In the genomic region with DNA sequence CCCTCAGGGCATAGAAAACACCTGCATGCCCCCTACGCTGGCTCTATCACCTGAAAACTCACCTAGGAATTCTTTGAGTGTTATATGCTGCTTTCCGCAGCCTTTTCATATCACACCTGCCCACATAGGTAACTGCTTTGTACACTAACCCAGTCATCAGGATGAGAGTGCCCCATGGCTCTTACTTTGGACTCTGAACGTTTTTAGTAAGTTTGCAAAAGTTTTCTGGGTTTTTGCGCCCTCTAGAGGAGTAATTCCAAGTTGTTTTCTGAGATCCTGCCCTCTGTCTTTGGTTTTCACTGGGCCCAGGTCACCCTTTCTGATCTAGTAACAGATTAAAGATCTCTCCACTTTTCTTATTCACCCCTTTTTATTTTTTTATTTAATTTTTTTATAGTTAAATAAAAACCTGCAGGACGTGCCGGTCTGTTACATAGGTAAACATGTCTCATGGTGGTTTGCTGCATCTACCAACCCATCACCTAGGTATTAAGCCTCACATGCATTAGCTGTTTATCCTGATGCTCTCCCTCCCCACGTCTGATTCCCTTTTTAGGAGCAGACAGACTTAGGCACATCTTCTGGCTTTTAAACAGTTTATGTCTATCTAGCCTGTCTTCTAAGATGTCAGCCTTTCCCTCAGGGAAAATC, we compare ENCODE assay signal across 9 cellular contexts.
DNase-seq lines count a peak whose midpoint lies in the region; ATAC-seq and TF ChIP-seq lines count a peak whose summit lies in the region.
"Had no signal": no experiment of that assay in that cellular context is flagged by ENCODE, and none has a peak within 500 bp of the region (broad histone marks: within the 10 kb centered on the region; RNA-seq: fewer than 3 reads in every experiment).

No MANE protein-coding gene starts in this region.

- peaks cover 0 to 3% (median 0%) of the 10 kb centered on the region in 4 donors for H3K27me3 ChIP-seq in esophagus squamous epithelium
- H3K27me3 ChIP-seq: SJSA1 had no signal

- H3K27me3 Mint-ChIP-seq in progenitor cell of endocrine pancreas = no peaks in the 10 kb centered on the region

- no peak for TF ChIP-seq POLR2A in esophagus squamous epithelium (IDR thresholded peaks at IDR 0.05)

- H3K36me3 Mint-ChIP-seq in progenitor cell of endocrine pancreas (ENCODE audit: insufficient read depth) = no peaks in the 10 kb centered on the region

- DNase-seq in AG20443 (ENCODE audit: low spot score) (peak; percentile 46), OCI-M1 (lab: John Stamatoyannopoulos, UW) (peak; percentile 80), esophagus squamous epithelium (lab: John Stamatoyannopoulos, UW) (no peak), progenitor cell of endocrine pancreas (ENCODE audit: low spot score, unreplicated experiment) (no peak), DMS79 treated with DMSO at 0.1 percent for 48 hours (lab: John Stamatoyannopoulos, UW) (no peak)

- TF ChIP-seq CTCF in GM12872 (IDR thresholded peaks at IDR 0.05; ENCODE audit: insufficient read depth, low read depth, low read length) (peak; percentile 72), esophagus squamous epithelium (IDR thresholded peaks at IDR 0.05) (peak; percentile 34 to 58 (median 50)), progenitor cell of endocrine pancreas (IDR thresholded peaks at IDR 0.05; ENCODE audit: unreplicated experiment) (peak; percentile 86)

- peaks cover 1% of the 10 kb centered on the region for H3K4me1 Mint-ChIP-seq in progenitor cell of endocrine pancreas (ENCODE audit: low read depth)

- H3K9me3 ChIP-seq in esophagus squamous epithelium = no peaks in the 10 kb centered on the region
- H3K9me3 ChIP-seq: SJSA1 had no signal

- intact Hi-C loops in esophagus squamous epithelium (cut with DNase I) = no loop called here

- H3K9me3 Mint-ChIP-seq in progenitor cell of endocrine pancreas (ENCODE audit: low read depth) = no peaks in the 10 kb centered on the region

- no peak overlapping the region for H3K4me3 Mint-ChIP-seq in progenitor cell of endocrine pancreas (ENCODE audit: low read depth)

- H3K4me1 ChIP-seq in esophagus squamous epithelium = no peaks in the 10 kb centered on the region
- H3K4me1 ChIP-seq: SJSA1 had no signal

- 30 to 34% methylated on average over 7 of the region's 7 CpGs for WGBS in esophagus squamous epithelium, 2 donors

- no peak overlapping the region for H3K27ac ChIP-seq in esophagus squamous epithelium
- H3K27ac ChIP-seq: SJSA1 had no signal

- H3K36me3 ChIP-seq in esophagus squamous epithelium = no peaks in the 10 kb centered on the region
- H3K36me3 ChIP-seq: SJSA1 had no signal

- no peak overlapping the region for H3K27ac Mint-ChIP-seq in progenitor cell of endocrine pancreas

- peak; percentile 76 for ATAC-seq in HG03175 (IDR thresholded peaks at IDR 0.05; ENCODE audit: unreplicated experiment)
- ATAC-seq in HG02571 (IDR thresholded peaks at IDR 0.05; ENCODE audit: unreplicated experiment) = no peak

- H3K4me3 ChIP-seq in esophagus squamous epithelium = no peak overlapping the region
- H3K4me3 ChIP-seq: SJSA1 had no signal

Comparison
In these comparisons a context has a peak if more than half of its experiments do, and no peak if none do; other contexts are left out.
1. DNase-seq: peak in AG20443 (single experiment) and OCI-M1 (single experiment); none in esophagus squamous epithelium (single experiment), progenitor cell of endocrine pancreas (single experiment) and DMS79 treated with DMSO at 0.1 percent for 48 hours (single experiment).
2. Peak in every context shown above with its lines, with median percentiles within 50 percentile points of each other: CTCF ChIP-seq.